In the genomic region with DNA sequence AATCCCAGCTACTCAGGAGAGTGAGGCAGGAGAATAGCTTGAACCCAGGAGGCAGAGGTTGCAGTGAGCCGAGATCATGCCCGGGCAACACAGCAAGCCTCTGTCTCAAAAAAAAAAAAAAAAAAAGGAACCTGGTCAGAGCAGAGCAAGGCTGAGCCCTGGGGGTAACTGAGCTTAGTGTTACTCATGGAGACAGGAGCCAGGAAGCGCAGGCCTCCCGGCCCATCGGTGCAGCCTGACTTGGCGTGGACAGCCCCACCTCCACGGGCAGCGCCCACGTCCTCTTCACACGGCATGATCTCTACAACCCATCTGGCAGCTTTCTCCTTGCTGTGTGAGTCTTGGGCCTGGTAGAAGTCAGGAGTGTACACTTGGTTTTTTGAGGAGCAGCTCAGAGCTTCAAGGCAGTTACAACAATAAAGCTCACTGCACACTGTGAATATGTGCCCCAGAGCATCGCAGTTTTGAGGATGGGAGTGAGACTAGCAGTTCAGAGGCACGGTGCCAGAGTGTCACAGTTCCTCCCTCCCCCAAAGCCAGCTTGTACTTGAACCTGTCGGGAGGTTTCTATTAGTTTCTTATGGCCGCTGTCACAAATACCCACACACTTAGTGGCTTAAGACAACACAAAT, we compare ENCODE assay signal across 10 cellular contexts.
DNase-seq lines count a peak whose midpoint lies in the region; ATAC-seq and TF ChIP-seq lines count a peak whose summit lies in the region.
"Had no signal": no experiment of that assay in that cellular context is flagged by ENCODE, and none has a peak within 500 bp of the region (broad histone marks: within the 10 kb centered on the region; RNA-seq: fewer than 3 reads in every experiment).

No MANE protein-coding gene starts in this region.

- no peak for TF ChIP-seq CTCF in Panc1 (IDR thresholded peaks at IDR 0.05)
- TF ChIP-seq CTCF in epithelial cell of esophagus (IDR thresholded peaks at IDR 0.05; ENCODE audit: insufficient read depth, low read depth, low read length, missing control alignments) = no peak
- no peak for TF ChIP-seq CTCF in osteocyte (IDR thresholded peaks at IDR 0.05)
- TF ChIP-seq CTCF in Calu3 (IDR thresholded peaks at IDR 0.05; ENCODE audit: unreplicated experiment) = no peak

- H3K36me3 Mint-ChIP-seq in osteocyte (ENCODE audit: unreplicated experiment) (no peaks in the 10 kb centered on the region), Calu3 (ENCODE audit: insufficient read depth, unreplicated experiment) (peaks cover 14% of the 10 kb centered on the region)
- peaks cover 0 to 24% (median 15%) of the 10 kb centered on the region in 5 donors for H3K36me3 Mint-ChIP-seq in naive thymus-derived CD4-positive, alpha-beta T cell

- in situ Hi-C loops in Panc1 (cut with HindIII; ENCODE audit: low pct_unique_long_range_greater_than_20kb, low sequenced_read_pairs) = no loop called here

- H3K27ac ChIP-seq in Panc1 (ENCODE audit: low read length) = no peak overlapping the region
- H3K27ac ChIP-seq in naive thymus-derived CD4-positive, alpha-beta T cell (ENCODE audit: low read depth, low read length) = no peak overlapping the region

- POLR2A ChIA-PET in Panc1 (lab: Charles Lee) = interaction anchor here (0.6 kb wide), 1 partner anchor 19 kb away, joined by 3 read pairs; no protein-coding TSS in a partner anchor
- POLR2A ChIA-PET in naive thymus-derived CD4-positive, alpha-beta T cell (lab: Charles Lee) = no interaction called here

- H3K36me3 ChIP-seq in Panc1 (ENCODE audit: control insufficient read depth, insufficient read depth, low read length) = no peaks in the 10 kb centered on the region
- peaks cover 0 to 5% (median 0%) of the 10 kb centered on the region in 3 experiments for H3K36me3 ChIP-seq in naive thymus-derived CD4-positive, alpha-beta T cell (ENCODE audit: control insufficient read depth in 2 of 3, insufficient read depth in 3 of 3, low read length in 3 of 3)

- H3K27me3 Mint-ChIP-seq in osteocyte (ENCODE audit: unreplicated experiment) (no peaks in the 10 kb centered on the region), Calu3 (ENCODE audit: unreplicated experiment) (no peaks in the 10 kb centered on the region)
- H3K27me3 Mint-ChIP-seq in naive thymus-derived CD4-positive, alpha-beta T cell = no peaks in the 10 kb centered on the region

- peak; percentile 69 for DNase-seq in GDM1 (lab: John Stamatoyannopoulos, UW)
- DNase-seq in Panc1 (ENCODE audit: low read depth, low spot score) = no peak
- DNase-seq in epithelial cell of esophagus (ENCODE audit: low read depth) = peak; percentile 98
- no peak for DNase-seq in osteocyte (ENCODE audit: extremely low spot score, unreplicated experiment)
- no peak for DNase-seq in naive thymus-derived CD4-positive, alpha-beta T cell
- no peak for DNase-seq in Calu3
- DNase-seq in activated naive CD4-positive, alpha-beta T cell treated with anti-CD3 and anti-CD28 coated beads, Interleukin-2, amount 50 U/mL, for 16 hours = no peak
- DNase-seq in left colon = no peak
- DNase-seq: activated naive CD4-positive, alpha-beta T cell treated with Interleukin-2 at 50 U/mL for 16 hours had no signal

- CTCF ChIA-PET in Panc1 (lab: Charles Lee) = no interaction called here
- CTCF ChIA-PET in naive thymus-derived CD4-positive, alpha-beta T cell (lab: Charles Lee) = interaction anchor here (0.6 kb wide), 1 partner anchor 283 kb away, joined by 4 read pairs; no protein-coding TSS in a partner anchor
- CTCF ChIA-PET in Calu3 (lab: Charles Lee) = interaction anchor here (0.7 kb wide), 1 partner anchor 34 kb away, joined by 7 read pairs; no protein-coding TSS in a partner anchor

- H3K27me3 ChIP-seq in Panc1 (ENCODE audit: control insufficient read depth, insufficient read depth, low read length) = no peaks in the 10 kb centered on the region
- no peaks in the 10 kb centered on the region for H3K27me3 ChIP-seq in naive thymus-derived CD4-positive, alpha-beta T cell (ENCODE audit: control insufficient read depth in 2 of 2, insufficient read depth in 2 of 2, low read length in 2 of 2)

- peak overlapping the region; percentile 72 for H3K27ac Mint-ChIP-seq in osteocyte (ENCODE audit: unreplicated experiment)
- H3K27ac Mint-ChIP-seq in naive thymus-derived CD4-positive, alpha-beta T cell = no peak overlapping the region
- H3K27ac Mint-ChIP-seq in Calu3 (ENCODE audit: unreplicated experiment) = no peak overlapping the region

- H3K4me3 Mint-ChIP-seq in osteocyte (ENCODE audit: unreplicated experiment) = no peak overlapping the region
- no peak overlapping the region for H3K4me3 Mint-ChIP-seq in naive thymus-derived CD4-positive, alpha-beta T cell
- H3K4me3 Mint-ChIP-seq in Calu3 (ENCODE audit: low read depth, unreplicated experiment) = no peak overlapping the region

- H3K4me3 ChIP-seq in Panc1 (ENCODE audit: low read depth in 2 of 2, low read length in 2 of 2) (no peak overlapping the region), epithelial cell of esophagus (ENCODE audit: low read length) (no peak overlapping the region)
- H3K4me3 ChIP-seq in naive thymus-derived CD4-positive, alpha-beta T cell (ENCODE audit: low read length) = no peak overlapping the region

- no peaks in the 10 kb centered on the region for H3K4me1 ChIP-seq in Panc1 (ENCODE audit: control insufficient read depth, insufficient read depth, low read length)
- H3K4me1 ChIP-seq in naive thymus-derived CD4-positive, alpha-beta T cell (ENCODE audit: control insufficient read depth in 2 of 2, insufficient read depth in 2 of 2, low read length in 2 of 2) = no peaks in the 10 kb centered on the region

- H3K9me3 Mint-ChIP-seq in osteocyte (ENCODE audit: unreplicated experiment) = no peaks in the 10 kb centered on the region
- no peaks in the 10 kb centered on the region for H3K9me3 Mint-ChIP-seq in naive thymus-derived CD4-positive, alpha-beta T cell
- no peaks in the 10 kb centered on the region for H3K9me3 Mint-ChIP-seq in Calu3 (ENCODE audit: low read depth, unreplicated experiment)

- H3K4me1 Mint-ChIP-seq in osteocyte (ENCODE audit: unreplicated experiment) = peaks cover 34% of the 10 kb centered on the region
- peaks cover 4 to 31% (median 16%) of the 10 kb centered on the region in 7 donors for H3K4me1 Mint-ChIP-seq in naive thymus-derived CD4-positive, alpha-beta T cell
- no peaks in the 10 kb centered on the region for H3K4me1 Mint-ChIP-seq in Calu3 (ENCODE audit: low read depth, unreplicated experiment)

- ATAC-seq in Panc1 (peak; percentile 69), left colon (no peak)
- ATAC-seq in naive thymus-derived CD4-positive, alpha-beta T cell = no peak
- ATAC-seq: left lobe of liver had no signal

- intact Hi-C loops in Panc1 (cut with micrococcal nuclease; ENCODE audit: unreplicated experiment) (no loop called here), Calu3 (cut with micrococcal nuclease; ENCODE audit: unreplicated experiment) (no loop called here), left colon (cut with DNase I, micrococcal nuclease) (no loop called here)
- intact Hi-C loops in naive thymus-derived CD4-positive, alpha-beta T cell (cut with micrococcal nuclease) = no loop called here

- no peaks in the 10 kb centered on the region for H3K9me3 ChIP-seq in Panc1 (ENCODE audit: control insufficient read depth, insufficient read depth, low read depth, low read length)
- no peaks in the 10 kb centered on the region for H3K9me3 ChIP-seq in naive thymus-derived CD4-positive, alpha-beta T cell (ENCODE audit: control insufficient read depth in 2 of 3, low read length in 3 of 3)

- BruUV-seq in Panc1 (replicated peaks; lab: Mats Ljungman, UMichigan) = no TSS peak
- BruUV-seq in Calu3 (replicated peaks; lab: Mats Ljungman, UMichigan) = no TSS peak

Comparison
In these comparisons a context has a peak if more than half of its experiments do, and no peak if none do; other contexts are left out.
1. DNase-seq: peak in GDM1 (single experiment) and epithelial cell of esophagus (single experiment); none in Panc1 (single experiment), osteocyte (single experiment), naive thymus-derived CD4-positive, alpha-beta T cell (0 of 9), Calu3 (single experiment), activated naive CD4-positive, alpha-beta T cell treated with anti-CD3 and anti-CD28 coated beads, Interleukin-2, amount 50 U/mL, for 16 hours (single experiment) and left colon (0 of 2).